In the genomic region with DNA sequence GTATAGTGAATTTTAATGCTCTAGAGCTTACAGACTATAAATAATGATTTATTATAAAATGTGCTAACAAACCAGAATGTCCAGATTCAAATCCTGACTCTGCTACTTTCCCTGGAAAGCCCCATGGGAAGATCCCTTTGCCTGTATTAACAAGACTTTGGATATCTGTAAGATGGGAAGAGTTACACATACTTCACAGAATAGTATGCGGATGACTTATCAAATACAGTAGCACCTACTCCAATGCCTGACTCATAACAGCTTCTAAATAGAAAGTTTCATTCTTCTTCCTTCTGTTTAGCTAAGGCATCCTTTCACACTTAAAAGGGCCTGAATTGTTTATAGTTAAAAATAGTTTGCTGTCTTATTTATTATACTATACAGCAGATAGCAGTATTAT, we compare ENCODE assay signal across 18 cellular contexts.
A peak's percentile ranks its signal among the peaks of the same experiment; 100 is the strongest.
DNase-seq lines count a peak whose midpoint lies in the region; ATAC-seq and TF ChIP-seq lines count a peak whose summit lies in the region.
"Had no signal": no experiment of that assay in that cellular context is flagged by ENCODE, and none has a peak within 500 bp of the region (broad histone marks: within the 10 kb centered on the region; RNA-seq: fewer than 3 reads in every experiment).

No MANE protein-coding gene starts in this region.

- no peak overlapping the region for H3K4me3 Mint-ChIP-seq in naive thymus-derived CD4-positive, alpha-beta T cell
- H3K4me3 Mint-ChIP-seq: activated CD8-positive, alpha-beta T cell treated with anti-CD3 and anti-CD28 coated beads for 36 hours; immature natural killer cell; T-helper 2 cell treated with Interferon-gamma antibody and Interleukin-4, amounts not matched to agents 5 μg/mL and 100 μg/mL, for 36 hours had no signal

- H3K27ac ChIP-seq in cardiac muscle cell, result peak overlapping the region; percentile 92
- no peak overlapping the region for H3K27ac ChIP-seq in right cardiac atrium (ENCODE audit: low read length)
- no peak overlapping the region for H3K27ac ChIP-seq in naive thymus-derived CD4-positive, alpha-beta T cell (ENCODE audit: low read depth, low read length)
- H3K27ac ChIP-seq: right lobe of liver, testis had no signal

- no peaks in the 10 kb centered on the region for H3K9me3 Mint-ChIP-seq in naive thymus-derived CD4-positive, alpha-beta T cell
- H3K9me3 Mint-ChIP-seq: activated CD8-positive, alpha-beta T cell treated with anti-CD3 and anti-CD28 coated beads for 36 hours; immature natural killer cell; T-helper 2 cell treated with Interferon-gamma antibody and Interleukin-4, amounts not matched to agents 5 μg/mL and 100 μg/mL, for 36 hours had no signal

- H3K9me3 ChIP-seq in cardiac muscle cell (ENCODE audit: low read depth) (no peaks in the 10 kb centered on the region), right cardiac atrium (ENCODE audit: control insufficient read depth, low read length) (no peaks in the 10 kb centered on the region)
- H3K9me3 ChIP-seq in naive thymus-derived CD4-positive, alpha-beta T cell (ENCODE audit: control insufficient read depth in 2 of 3, low read length in 3 of 3), result no peaks in the 10 kb centered on the region
- H3K9me3 ChIP-seq: esophagus muscularis mucosa, right lobe of liver, testis had no signal

- H3K4me1 ChIP-seq in cardiac muscle cell (ENCODE audit: low read depth) (peaks cover 60% of the 10 kb centered on the region), right cardiac atrium (ENCODE audit: control insufficient read depth, insufficient read depth, low read length) (peaks cover 5% of the 10 kb centered on the region)
- no peaks in the 10 kb centered on the region for H3K4me1 ChIP-seq in naive thymus-derived CD4-positive, alpha-beta T cell (ENCODE audit: control insufficient read depth in 2 of 2, insufficient read depth in 2 of 2, low read length in 2 of 2)
- H3K4me1 ChIP-seq: right lobe of liver, testis had no signal

- WGBS in right cardiac atrium, result 46% methylated on average over 1 of the region's 1 CpG

- H3K27ac Mint-ChIP-seq in naive thymus-derived CD4-positive, alpha-beta T cell, result no peak overlapping the region
- H3K27ac Mint-ChIP-seq: activated CD8-positive, alpha-beta T cell treated with anti-CD3 and anti-CD28 coated beads for 36 hours; immature natural killer cell; T-helper 2 cell treated with Interferon-gamma antibody and Interleukin-4, amounts not matched to agents 5 μg/mL and 100 μg/mL, for 36 hours had no signal

- POLR2A ChIA-PET in naive thymus-derived CD4-positive, alpha-beta T cell (lab: Charles Lee), result no interaction called here

- no peaks in the 10 kb centered on the region for H3K27me3 Mint-ChIP-seq in naive thymus-derived CD4-positive, alpha-beta T cell
- H3K27me3 Mint-ChIP-seq: activated CD8-positive, alpha-beta T cell treated with anti-CD3 and anti-CD28 coated beads for 36 hours had no signal

- DNase-seq in cardiac muscle cell (ENCODE audit: low read depth in 1 of 2, low spot score in 1 of 2) (peak in 1 of 2 donors; percentile 39), right cardiac atrium (no peak), amniotic stem cell (lab: John Stamatoyannopoulos, UW) (peak; percentile 28), iris pigment epithelial cell (ENCODE audit: low read depth) (peak; percentile 77), SHP77 treated with DMSO at 0.1 percent for 48 hours (lab: John Stamatoyannopoulos, UW) (no peak), GM19238 (ENCODE audit: insufficient read length, low spot score) (no peak), occipital lobe (lab: John Stamatoyannopoulos, UW) (no peak)
- DNase-seq in naive thymus-derived CD4-positive, alpha-beta T cell, result no peak
- DNase-seq: 8988T; activated CD8-positive, alpha-beta T cell treated with anti-CD3 and anti-CD28 coated beads for 36 hours; activated naive CD4-positive, alpha-beta T cell treated with Interleukin-2 at 50 U/mL for 16 hours; cerebellar nuclear complex; immature natural killer cell; NCI-H345; right lobe of liver; testis had no signal

- intact Hi-C loops in right cardiac atrium (cut with DNase I), result no loop called here
- intact Hi-C loops in naive thymus-derived CD4-positive, alpha-beta T cell (cut with micrococcal nuclease), result no loop called here

- H3K27me3 ChIP-seq in cardiac muscle cell, result no peaks in the 10 kb centered on the region
- H3K27me3 ChIP-seq in right cardiac atrium (ENCODE audit: control insufficient read depth, insufficient read depth), result no peaks in the 10 kb centered on the region
- no peaks in the 10 kb centered on the region for H3K27me3 ChIP-seq in naive thymus-derived CD4-positive, alpha-beta T cell (ENCODE audit: control insufficient read depth in 2 of 2, insufficient read depth in 2 of 2, low read length in 2 of 2)
- H3K27me3 ChIP-seq: esophagus muscularis mucosa, right lobe of liver, testis had no signal

- no peak overlapping the region for H3K4me3 ChIP-seq in cardiac muscle cell
- H3K4me3 ChIP-seq in right cardiac atrium (ENCODE audit: low read length), result no peak overlapping the region
- H3K4me3 ChIP-seq in naive thymus-derived CD4-positive, alpha-beta T cell (ENCODE audit: low read length), result no peak overlapping the region
- H3K4me3 ChIP-seq: esophagus muscularis mucosa, right lobe of liver, testis had no signal

- H3K36me3 Mint-ChIP-seq in naive thymus-derived CD4-positive, alpha-beta T cell, result peaks cover 0 to 19% (median 4%) of the 10 kb centered on the region in 5 donors

- peaks cover 3% of the 10 kb centered on the region for H3K36me3 ChIP-seq in cardiac muscle cell
- no peaks in the 10 kb centered on the region for H3K36me3 ChIP-seq in naive thymus-derived CD4-positive, alpha-beta T cell (ENCODE audit: control insufficient read depth in 2 of 3, insufficient read depth in 3 of 3, low read length in 3 of 3)
- H3K36me3 ChIP-seq: esophagus muscularis mucosa, right lobe of liver had no signal

- no peak for ATAC-seq in right cardiac atrium
- no peak for ATAC-seq in naive thymus-derived CD4-positive, alpha-beta T cell
- ATAC-seq: activated CD8-positive, alpha-beta T cell treated with anti-CD3 and anti-CD28 coated beads for 36 hours; right lobe of liver had no signal

- no peak for TF ChIP-seq CTCF in cardiac muscle cell (IDR thresholded peaks at IDR 0.05; ENCODE audit: low read depth, low read length)

- H3K4me1 Mint-ChIP-seq in naive thymus-derived CD4-positive, alpha-beta T cell, result peaks cover 0 to 5% (median 0%) of the 10 kb centered on the region in 7 donors

- CTCF ChIA-PET in naive thymus-derived CD4-positive, alpha-beta T cell (lab: Charles Lee), result no interaction called here

Comparison
In these comparisons a context has a peak if more than half of its experiments do, and no peak if none do; other contexts are left out.
1. DNase-seq: peak in amniotic stem cell (single experiment) and iris pigment epithelial cell (single experiment); none in right cardiac atrium (0 of 3), SHP77 treated with DMSO at 0.1 percent for 48 hours (single experiment), naive thymus-derived CD4-positive, alpha-beta T cell (0 of 9), GM19238 (single experiment) and occipital lobe (single experiment).